ENCODE assay signal across 21 cellular contexts in genomic region chr2:118722976-118723375, GRCh38.
A peak's percentile ranks its signal among the peaks of the same experiment; 100 is the strongest.
DNase-seq lines count a peak whose midpoint lies in the region; ATAC-seq, FAIRE-seq and TF ChIP-seq lines count a peak whose summit lies in the region.
"Had no signal": no experiment of that assay in that cellular context is flagged by ENCODE, and none has a peak within 500 bp of the region (broad histone marks: within the 10 kb centered on the region; RNA-seq: fewer than 3 reads in every experiment).

No MANE protein-coding gene starts in this region.

- H3K9ac ChIP-seq in GM23248 = no peak overlapping the region
- H3K9ac ChIP-seq in keratinocyte (ENCODE audit: control insufficient read depth, extremely low read depth, insufficient read depth, low read length) = no peak overlapping the region
- H3K9ac ChIP-seq in skeletal muscle satellite cell (ENCODE audit: low read depth, low read length) = no peak overlapping the region
- H3K9ac ChIP-seq: BLaER1 treated with 17β-estradiol and CSF1 and Interleukin-3, amounts not matched to agents 10 nM and 100 nM had no signal

- in situ Hi-C loops in GM23248 (cut with MboI) = no loop called here

- H3K27me3 ChIP-seq in GM23248 (replicated peaks; ENCODE audit: insufficient read depth) (no peaks in the 10 kb centered on the region), keratinocyte (ENCODE audit: control insufficient read depth, extremely low read depth, insufficient read depth, low read length) (no peaks in the 10 kb centered on the region), skeletal muscle satellite cell (ENCODE audit: control insufficient read depth, insufficient read depth, low read length) (peaks cover 3% of the 10 kb centered on the region)
- H3K27me3 ChIP-seq: BE2C; BLaER1 treated with 17β-estradiol and CSF1 and Interleukin-3, amounts not matched to agents 10 nM and 100 nM had no signal

- no peaks in the 10 kb centered on the region for H3K9me2 ChIP-seq in GM23248 (ENCODE audit: insufficient read depth)

- no peak overlapping the region for H3K27ac ChIP-seq in GM23248
- peak overlapping the region; percentile 72 for H3K27ac ChIP-seq in RWPE1
- no peak overlapping the region for H3K27ac ChIP-seq in keratinocyte (ENCODE audit: control insufficient read depth, insufficient read depth, low read length)
- H3K27ac ChIP-seq: A549; BLaER1 treated with 17β-estradiol and CSF1 and Interleukin-3, amounts not matched to agents 10 nM and 100 nM had no signal

- no peaks in the 10 kb centered on the region for H3K36me3 ChIP-seq in GM23248 (ENCODE audit: low read depth)
- H3K36me3 ChIP-seq in keratinocyte (ENCODE audit: control insufficient read depth in 2 of 2, extremely low read depth in 1 of 2, insufficient read depth in 2 of 2, low read length in 2 of 2) = no peaks in the 10 kb centered on the region
- H3K36me3 ChIP-seq in skeletal muscle satellite cell (ENCODE audit: insufficient read depth, low read length) = no peaks in the 10 kb centered on the region
- H3K36me3 ChIP-seq: BE2C; BLaER1 treated with 17β-estradiol and CSF1 and Interleukin-3, amounts not matched to agents 10 nM and 100 nM had no signal

- DNase-seq in GM23248 (peak; percentile 12), RWPE1 (ENCODE audit: low spot score) (no peak), keratinocyte (ENCODE audit: low read depth, low spot score) (no peak), KG1 (lab: John Stamatoyannopoulos, UW) (no peak)
- no peak for DNase-seq in activated CD8-positive, alpha-beta memory T cell treated with anti-CD3 and anti-CD28 coated beads, Interleukin-2, amount 50 U/mL, for 48 hours
- DNase-seq: 8988T; AML-193; BE2C; CD4-positive, alpha-beta T cell; CD8-positive, alpha-beta memory T cell; DMS 273 treated with DMSO at 0.1 percent for 48 hours; DMS79; H7; HCEC 1CT had no signal

- H3K79me2 ChIP-seq in GM23248 (ENCODE audit: insufficient read depth) (no peaks in the 10 kb centered on the region), keratinocyte (ENCODE audit: control insufficient read depth, insufficient read depth, low read length) (no peaks in the 10 kb centered on the region)

- H3K4me1 ChIP-seq in GM23248 (ENCODE audit: insufficient read depth) = peaks cover 14% of the 10 kb centered on the region
- H3K4me1 ChIP-seq in keratinocyte (ENCODE audit: control insufficient read depth, extremely low read depth, insufficient read depth, low read length) = peaks cover 40% of the 10 kb centered on the region
- H3K4me1 ChIP-seq in skeletal muscle satellite cell (ENCODE audit: control insufficient read depth, insufficient read depth, low read length) = peaks cover 14% of the 10 kb centered on the region
- H3K4me1 ChIP-seq: A549, BE2C had no signal

- peaks cover 3% of the 10 kb centered on the region; the same call in 1 of the 2 replicates for H3F3A ChIP-seq in GM23248 (ENCODE audit: insufficient read depth)

- H2AFZ ChIP-seq in GM23248 (peak overlapping the region; percentile 17; the same call in 1 of the 2 replicates), keratinocyte (ENCODE audit: control insufficient read depth, low read length) (no peak overlapping the region)

- H3K9me1 ChIP-seq in keratinocyte (ENCODE audit: control insufficient read depth, extremely low read depth, insufficient read depth, low read length) = no peaks in the 10 kb centered on the region

- H3K4me3 ChIP-seq in GM23248 (no peak overlapping the region), keratinocyte (ENCODE audit: control insufficient read depth in 2 of 3, extremely low read depth in 1 of 3, insufficient read depth in 2 of 3, low read depth in 1 of 3, low read length in 3 of 3) (no peak overlapping the region), skeletal muscle satellite cell (ENCODE audit: low read length) (peak overlapping the region; percentile 27)
- H3K4me3 ChIP-seq: A549; BLaER1 treated with 17β-estradiol and CSF1 and Interleukin-3, amounts not matched to agents 10 nM and 100 nM had no signal

- H4K20me1 ChIP-seq in GM23248 (ENCODE audit: insufficient read depth) = no peaks in the 10 kb centered on the region
- H4K20me1 ChIP-seq in keratinocyte (ENCODE audit: control insufficient read depth, extremely low read depth, insufficient read depth, low read length) = no peaks in the 10 kb centered on the region
- H4K20me1 ChIP-seq: BLaER1 treated with 17β-estradiol and CSF1 and Interleukin-3, amounts not matched to agents 10 nM and 100 nM had no signal

- 63 to 73% methylated on average over 3 of the region's 3 CpGs for WGBS in GM23248 (ENCODE audit: low coverage in 1 of 2, low lambda C conversion rate in 2 of 2, missing lambda C conversion rate in 2 of 2), 2 experiments

- H3K4me2 ChIP-seq in GM23248 (ENCODE audit: unreplicated experiment) = peak overlapping the region; percentile 67
- H3K4me2 ChIP-seq in keratinocyte (ENCODE audit: control insufficient read depth, extremely low read depth, insufficient read depth, low read depth, low read length) = peak overlapping the region; percentile 38
- H3K4me2 ChIP-seq in skeletal muscle satellite cell (ENCODE audit: low read length) = peak overlapping the region; percentile 69
- H3K4me2 ChIP-seq: A549; BLaER1 treated with 17β-estradiol and CSF1 and Interleukin-3, amounts not matched to agents 10 nM and 100 nM had no signal

- H3K9me3 ChIP-seq in GM23248 (ENCODE audit: low read depth) (no peaks in the 10 kb centered on the region), keratinocyte (ENCODE audit: control insufficient read depth, low read depth, low read length) (peaks cover 2% of the 10 kb centered on the region), skeletal muscle satellite cell (replicated peaks; ENCODE audit: low read length) (no peaks in the 10 kb centered on the region)
- H3K9me3 ChIP-seq: BE2C had no signal

- POLR2A ChIA-PET in RWPE1 (lab: Yijun Ruan, JAX; ENCODE audit: low non-redundant PET) = no interaction called here

- TF ChIP-seq CTCF in RWPE1 (conservative IDR thresholded peaks at IDR 0.05; ENCODE audit: low read depth) = no peak
- TF ChIP-seq CTCF in keratinocyte (optimal IDR thresholded peaks at IDR 0.05 in 1 of 3, IDR thresholded peaks at IDR 0.05 in 1 of 3, conservative IDR thresholded peaks at IDR 0.05 in 1 of 3; ENCODE audit: extremely low read depth in 1 of 3, insufficient read depth in 2 of 3, low read length in 3 of 3) = no peak

- CTCF ChIA-PET in RWPE1 (lab: Yijun Ruan, JAX) = interaction anchor here (0.6 kb wide), 3 partner anchors 89 to 133 kb away, joined by 3 read pairs; no protein-coding TSS in a partner anchor

- dilution Hi-C loops in keratinocyte (cut with MboI; ENCODE audit: extremely low pct_ligation_motif_present, low sequenced_read_pairs) = no loop called here

- FAIRE-seq in keratinocyte (lab: Jason Lieb, UNC) = no peak
- FAIRE-seq: A549, D721Med, GM12892, H1 had no signal

- no peak for ATAC-seq in HG02571 (IDR thresholded peaks at IDR 0.05; ENCODE audit: unreplicated experiment)
- ATAC-seq: A549 had no signal
